In genomic region chr22:42581762-42582716, GRCh38 we compare ENCODE assay signal across 8 cellular contexts. TPM values are rescaled to one million over a fixed set of nuclear protein-coding genes. Genes with fewer than 3 reads are reported as not detected.
DNase-seq lines count a peak whose midpoint lies in the region; ATAC-seq and TF ChIP-seq lines count a peak whose summit lies in the region.

No MANE protein-coding gene starts in this region.

- peak overlapping the region; percentile 98 for H3K4me3 Mint-ChIP-seq in activated naive CD4-positive, alpha-beta T cell treated with anti-CD3 and anti-CD28 coated beads, Interleukin-2, amount 10 ng/mL, durations not matched to agents 7 days and 5 days

- H2AFZ ChIP-seq in osteoblast (ENCODE audit: low read length) = peak overlapping the region; percentile 28

- peak; percentile 89 for DNase-seq in BE2C
- DNase-seq in KG1 (lab: John Stamatoyannopoulos, UW) = peak; percentile 72
- peak; percentile 62 for DNase-seq in SK-N-DZ (ENCODE audit: low spot score)
- peak; percentile 90 for DNase-seq in activated naive CD4-positive, alpha-beta T cell treated with anti-CD3 and anti-CD28 coated beads, Interleukin-2, amount 10 ng/mL, durations not matched to agents 7 days and 5 days
- DNase-seq in glomerular visceral epithelial cell (ENCODE audit: extremely low spot score) = peak; percentile 75
- peak; percentile 96 for DNase-seq in osteoblast (ENCODE audit: insufficient read length, low spot score, missing footprints)
- DNase-seq in testis = peak; percentile 90

- no peaks in the 10 kb centered on the region for H4K20me1 ChIP-seq in osteoblast (ENCODE audit: insufficient read depth, low read length)

- no peaks in the 10 kb centered on the region for H3K9me3 Mint-ChIP-seq in activated naive CD4-positive, alpha-beta T cell treated with anti-CD3 and anti-CD28 coated beads, Interleukin-2, amount 10 ng/mL, durations not matched to agents 7 days and 5 days

- peaks cover 12% of the 10 kb centered on the region for H3K79me2 ChIP-seq in osteoblast (ENCODE audit: insufficient read depth, low read length)

- intact Hi-C loops in testis (cut with DNase I; ENCODE audit: low total_unique reads) = no loop called here

- H3K4me2 ChIP-seq in osteoblast (ENCODE audit: insufficient read depth, low read length) = peak overlapping the region; percentile 86

- TF ChIP-seq POLR2A in testis (IDR thresholded peaks at IDR 0.05) = no peak

- 6 to 15% methylated on average over 20 to 61 of the region's 64 CpGs for WGBS in testis, 2 donors

- H3K27ac Mint-ChIP-seq in activated naive CD4-positive, alpha-beta T cell treated with anti-CD3 and anti-CD28 coated beads, Interleukin-2, amount 10 ng/mL, durations not matched to agents 7 days and 5 days = peak overlapping the region; percentile 83

- TF ChIP-seq CTCF in BE2C (IDR thresholded peaks at IDR 0.05; ENCODE audit: low read depth, low read length) = no peak
- TF ChIP-seq CTCF in osteoblast (IDR thresholded peaks at IDR 0.05; ENCODE audit: extremely low read depth, low read depth, low read length) = no peak
- TF ChIP-seq CTCF in testis (IDR thresholded peaks at IDR 0.05) = no peak

- H3K36me3 Mint-ChIP-seq in activated naive CD4-positive, alpha-beta T cell treated with anti-CD3 and anti-CD28 coated beads, Interleukin-2, amount 10 ng/mL, durations not matched to agents 7 days and 5 days = peaks cover 33% of the 10 kb centered on the region

- H3K4me3 ChIP-seq in BE2C (ENCODE audit: low read depth, low read length) (peak overlapping the region; percentile 73), osteoblast (ENCODE audit: insufficient read depth, low read length) (peak overlapping the region; percentile 80), testis (peak overlapping the region; percentile 83 to 88)

- H3K27me3 Mint-ChIP-seq in activated naive CD4-positive, alpha-beta T cell treated with anti-CD3 and anti-CD28 coated beads, Interleukin-2, amount 10 ng/mL, durations not matched to agents 7 days and 5 days = no peaks in the 10 kb centered on the region

- H3K27me3 ChIP-seq in BE2C (no peaks in the 10 kb centered on the region), osteoblast (ENCODE audit: insufficient read depth, low read length) (no peaks in the 10 kb centered on the region), testis (no peaks in the 10 kb centered on the region)

- peak overlapping the region; percentile 23 for H3K27ac ChIP-seq in osteoblast (ENCODE audit: low read depth, low read length)
- H3K27ac ChIP-seq in testis = peak overlapping the region in 1 of 2 donors; percentile 53

- H3K9me3 ChIP-seq in BE2C = no peaks in the 10 kb centered on the region
- H3K9me3 ChIP-seq in osteoblast (ENCODE audit: low read depth, low read length) = no peaks in the 10 kb centered on the region
- H3K9me3 ChIP-seq in testis = no peaks in the 10 kb centered on the region

- CTCF ChIA-PET in activated naive CD4-positive, alpha-beta T cell treated with anti-CD3 and anti-CD28 coated beads, Interleukin-2, amount 10 ng/mL, durations not matched to agents 7 days and 5 days (lab: Charles Lee) = no interaction called here

- peak; percentile 54 for ATAC-seq in GM19324 (IDR thresholded peaks at IDR 0.05; ENCODE audit: low FRiP score, unreplicated experiment)

- H3K36me3 ChIP-seq in BE2C (peaks cover 60% of the 10 kb centered on the region), osteoblast (ENCODE audit: insufficient read depth, low read length) (peaks cover 59% of the 10 kb centered on the region), testis (ENCODE audit: low read depth, missing control alignments) (no peaks in the 10 kb centered on the region)

- peaks cover 19% of the 10 kb centered on the region for H3K4me1 Mint-ChIP-seq in activated naive CD4-positive, alpha-beta T cell treated with anti-CD3 and anti-CD28 coated beads, Interleukin-2, amount 10 ng/mL, durations not matched to agents 7 days and 5 days

- H3K4me1 ChIP-seq in BE2C (no peaks in the 10 kb centered on the region), osteoblast (ENCODE audit: insufficient read depth, low read length) (peaks cover 7% of the 10 kb centered on the region), testis (peaks cover 7% of the 10 kb centered on the region)

RNA-seq across cellular contexts. Expression of gene SERHL2, which starts 28.3 kb away (rescaled TPM):
- 12.1 TPM for polyA plus RNA-seq in BE2C (2012; ENCODE audit: insufficient read depth, insufficient read length, low read depth)
- polyA plus RNA-seq in SK-N-DZ (2014; cell fraction: cytosol; rRNA removed) = 2.5 TPM in 1 of 2 replicates, not detected in the other
- polyA plus RNA-seq in SK-N-DZ (2014; cell fraction: nucleus; rRNA removed) = 0.70 and 1.4 TPM in 2 replicates
- 2.9 TPM in 2 replicates for total RNA-seq in osteoblast
- 1 to 10 TPM; 6.9 to 8.8 TPM for total RNA-seq in testis
- polyA plus RNA-seq in testis (ENCODE audit: insufficient read depth, low read depth, low replicate concordance) = 11.3 TPM

RNA-seq across cellular contexts. Expression of gene POLDIP3, which starts 32.6 kb away (rescaled TPM):
- 147 TPM for polyA plus RNA-seq in BE2C (2012; ENCODE audit: insufficient read depth, insufficient read length, low read depth)
- 55.6 and 60.6 TPM in 2 replicates for polyA plus RNA-seq in SK-N-DZ (2014; cell fraction: cytosol; rRNA removed)
- 39.9 and 52.2 TPM in 2 replicates for polyA plus RNA-seq in SK-N-DZ (2014; cell fraction: nucleus; rRNA removed)
- 21.2 and 22.4 TPM in 2 replicates for total RNA-seq in osteoblast
- 10 to 100 TPM; 57.5 to 60.5 TPM for total RNA-seq in testis
- polyA plus RNA-seq in testis (ENCODE audit: insufficient read depth, low read depth, low replicate concordance) = 76.9 TPM

RNA-seq across cellular contexts. Expression of gene ATP5MGL, which starts 58.4 kb away (rescaled TPM):
- polyA plus RNA-seq in BE2C (2012; ENCODE audit: insufficient read depth, insufficient read length, low read depth) = not detected
- polyA plus RNA-seq in SK-N-DZ (2014; cell fraction: cytosol; rRNA removed) = not detected in 2 replicates
- not detected in 2 replicates for polyA plus RNA-seq in SK-N-DZ (2014; cell fraction: nucleus; rRNA removed)
- total RNA-seq in osteoblast (0.72 and 1.2 TPM in 2 replicates), testis (under 1 TPM in 1 of 2 donors, not detected in 1; 0.55 TPM)
- polyA plus RNA-seq in testis (ENCODE audit: insufficient read depth, low read depth, low replicate concordance) = not detected
